ENCODE assay signal across 32 cellular contexts in genomic region chr6:11129908-11130565, GRCh38. TPM values are rescaled to one million over a fixed set of nuclear protein-coding genes. Genes with fewer than 3 reads are reported as not detected.
DNase-seq lines count a peak whose midpoint lies in the region; ATAC-seq and TF ChIP-seq lines count a peak whose summit lies in the region.
"Had no signal": no experiment of that assay in that cellular context is flagged by ENCODE, and none has a peak within 500 bp of the region (broad histone marks: within the 10 kb centered on the region; RNA-seq: fewer than 3 reads in every experiment).

No MANE protein-coding gene starts in this region.

- intact Hi-C loops in activated T-helper 2 cell treated with anti-CD3 and anti-CD28 coated beads, Interferon-gamma antibody, Interleukin-2, Interleukin-4, amounts not matched to agents 10 μg/mL and 5 μg/mL and 100 μg/mL, durations not matched to agents 14 hours and 24 hours and 36 hours (cut with micrococcal nuclease) = no loop called here

- H3K4me3 Mint-ChIP-seq in activated T-helper 2 cell treated with anti-CD3 and anti-CD28 coated beads, Interferon-gamma antibody, Interleukin-2, Interleukin-4, amounts not matched to agents 10 μg/mL and 5 μg/mL and 100 μg/mL, durations not matched to agents 14 hours and 24 hours and 36 hours (ENCODE audit: low read depth) = no peak overlapping the region
- H3K4me3 Mint-ChIP-seq: activated CD4-positive, alpha-beta T cell treated with anti-CD3 and anti-CD28 coated beads for 36 hours; brain; naive B cell had no signal

- H3K27me3 Mint-ChIP-seq in activated T-helper 2 cell treated with anti-CD3 and anti-CD28 coated beads, Interferon-gamma antibody, Interleukin-2, Interleukin-4, amounts not matched to agents 10 μg/mL and 5 μg/mL and 100 μg/mL, durations not matched to agents 14 hours and 24 hours and 36 hours (ENCODE audit: low read depth) = no peaks in the 10 kb centered on the region
- H3K27me3 Mint-ChIP-seq: activated CD4-positive, alpha-beta T cell treated with anti-CD3 and anti-CD28 coated beads for 36 hours; brain; naive B cell had no signal

- peaks cover 18% of the 10 kb centered on the region for H3K36me3 Mint-ChIP-seq in activated T-helper 2 cell treated with anti-CD3 and anti-CD28 coated beads, Interferon-gamma antibody, Interleukin-2, Interleukin-4, amounts not matched to agents 10 μg/mL and 5 μg/mL and 100 μg/mL, durations not matched to agents 14 hours and 24 hours and 36 hours (ENCODE audit: low read depth)

- TF ChIP-seq CTCF in GM12865 (IDR thresholded peaks at IDR 0.05; ENCODE audit: insufficient read depth, low read depth, low read length, missing control alignments) (no peak), GM20000 (IDR thresholded peaks at IDR 0.05; ENCODE audit: extremely low read depth, missing control alignments) (no peak), omental fat pad (IDR thresholded peaks at IDR 0.05) (no peak)

- peaks cover 16% of the 10 kb centered on the region for H3K4me1 Mint-ChIP-seq in activated T-helper 2 cell treated with anti-CD3 and anti-CD28 coated beads, Interferon-gamma antibody, Interleukin-2, Interleukin-4, amounts not matched to agents 10 μg/mL and 5 μg/mL and 100 μg/mL, durations not matched to agents 14 hours and 24 hours and 36 hours (ENCODE audit: low read depth)

- H3K27ac Mint-ChIP-seq in activated T-helper 2 cell treated with anti-CD3 and anti-CD28 coated beads, Interferon-gamma antibody, Interleukin-2, Interleukin-4, amounts not matched to agents 10 μg/mL and 5 μg/mL and 100 μg/mL, durations not matched to agents 14 hours and 24 hours and 36 hours = peak overlapping the region; percentile 15
- H3K27ac Mint-ChIP-seq: activated CD4-positive, alpha-beta T cell treated with anti-CD3 and anti-CD28 coated beads for 36 hours; brain had no signal

- H3K4me3 ChIP-seq in GM12865 (ENCODE audit: low read depth, low read length) = no peak overlapping the region
- H3K4me3 ChIP-seq: adrenal gland, gastroesophageal sphincter, hepatocyte, MG63, prostate gland, sigmoid colon, tibial artery had no signal

- no peaks in the 10 kb centered on the region for H3K9me3 Mint-ChIP-seq in activated T-helper 2 cell treated with anti-CD3 and anti-CD28 coated beads, Interferon-gamma antibody, Interleukin-2, Interleukin-4, amounts not matched to agents 10 μg/mL and 5 μg/mL and 100 μg/mL, durations not matched to agents 14 hours and 24 hours and 36 hours

- ATAC-seq in HG02852 (IDR thresholded peaks at IDR 0.05; ENCODE audit: unreplicated experiment) (peak; percentile 84), omental fat pad (ENCODE audit: low FRiP score) (no peak)
- ATAC-seq: activated CD4-positive, alpha-beta T cell treated with anti-CD3 and anti-CD28 coated beads for 36 hours; gastroesophageal sphincter; left lobe of liver had no signal

- DNase-seq in GM12865 (ENCODE audit: low read depth) = peak; percentile 29
- DNase-seq in GM20000 (ENCODE audit: low spot score) = peak; percentile 29
- DNase-seq in activated T-helper 2 cell treated with anti-CD3 and anti-CD28 coated beads, Interferon-gamma antibody, Interleukin-2, Interleukin-4, amounts not matched to agents 10 μg/mL and 5 μg/mL and 100 μg/mL, durations not matched to agents 14 hours and 24 hours and 36 hours (ENCODE audit: low spot score) = no peak
- no peak for DNase-seq in mucosa of gallbladder (ENCODE audit: low spot score)
- DNase-seq in ecto neural progenitor cell (ENCODE audit: low spot score) = no peak
- no peak for DNase-seq in omental fat pad (ENCODE audit: low spot score)
- no peak for DNase-seq in activated CD4-positive, alpha-beta T cell treated with anti-CD3 and anti-CD28 coated beads for 48 hours
- DNase-seq: ACHN; activated CD4-positive, alpha-beta T cell treated with anti-CD3 and anti-CD28 coated beads for 36 hours; activated naive CD4-positive, alpha-beta T cell treated with Interleukin-2 at 50 U/mL for 16 hours; activated T-cell treated with anti-CD3 and anti-CD28 coated beads, Interleukin-2, amount 50 U/mL, for 1 hour; adrenal gland; BE2C; cerebellar nuclear complex; DMS153; MG63; naive B cell; NCI-H1105 treated with DMSO at 0.1 percent for 48 hours; NCI-H2029; NCI-H524 treated with DMSO at 0.1 percent for 48 hours; sigmoid colon; SK-N-SH; tibial artery had no signal

RNA-seq across cellular contexts. Expression of gene ERVFRD-1, which starts 18.5 kb away (rescaled TPM):
- total RNA-seq in activated T-helper 2 cell treated with anti-CD3 and anti-CD28 coated beads, Interferon-gamma antibody, Interleukin-2, Interleukin-4, amounts not matched to agents 10 μg/mL and 5 μg/mL and 100 μg/mL, durations not matched to agents 14 hours and 24 hours and 36 hours = not detected in 2 replicates
- 0.40 TPM for total RNA-seq in mucosa of gallbladder
- under 1 TPM in 2 of 4 donors, not detected in 2; 0.24 to 0.32 TPM for total RNA-seq in omental fat pad
- total RNA-seq: activated CD4-positive, alpha-beta T cell treated with anti-CD3 and anti-CD28 coated beads for 36 hours; activated CD8-positive, alpha-beta memory T cell treated with anti-CD3 and anti-CD28 coated beads for 36 hours; endothelial cell of umbilical vein; fibroblast of lung; prostate gland had no signal

RNA-seq across cellular contexts. Expression of gene SMIM13, which starts 36.4 kb away (rescaled TPM):
- total RNA-seq in activated T-helper 2 cell treated with anti-CD3 and anti-CD28 coated beads, Interferon-gamma antibody, Interleukin-2, Interleukin-4, amounts not matched to agents 10 μg/mL and 5 μg/mL and 100 μg/mL, durations not matched to agents 14 hours and 24 hours and 36 hours = 12.2 and 12.3 TPM in 2 replicates
- total RNA-seq in mucosa of gallbladder (9.2 TPM), omental fat pad (1 to 10 TPM; 7.7 to 10.0 (median 8.2) TPM)

Comparison
In these comparisons a context has a peak if more than half of its experiments do, and no peak if none do; other contexts are left out.
1. DNase-seq: peak in GM12865 (single experiment) and GM20000 (single experiment); none in activated T-helper 2 cell treated with anti-CD3 and anti-CD28 coated beads, Interferon-gamma antibody, Interleukin-2, Interleukin-4, amounts not matched to agents 10 μg/mL and 5 μg/mL and 100 μg/mL, durations not matched to agents 14 hours and 24 hours and 36 hours (single experiment), mucosa of gallbladder (single experiment), ecto neural progenitor cell (single experiment), omental fat pad (single experiment) and activated CD4-positive, alpha-beta T cell treated with anti-CD3 and anti-CD28 coated beads for 48 hours (single experiment).